ENCODE assay signal across 16 cellular contexts in the genomic region with DNA sequence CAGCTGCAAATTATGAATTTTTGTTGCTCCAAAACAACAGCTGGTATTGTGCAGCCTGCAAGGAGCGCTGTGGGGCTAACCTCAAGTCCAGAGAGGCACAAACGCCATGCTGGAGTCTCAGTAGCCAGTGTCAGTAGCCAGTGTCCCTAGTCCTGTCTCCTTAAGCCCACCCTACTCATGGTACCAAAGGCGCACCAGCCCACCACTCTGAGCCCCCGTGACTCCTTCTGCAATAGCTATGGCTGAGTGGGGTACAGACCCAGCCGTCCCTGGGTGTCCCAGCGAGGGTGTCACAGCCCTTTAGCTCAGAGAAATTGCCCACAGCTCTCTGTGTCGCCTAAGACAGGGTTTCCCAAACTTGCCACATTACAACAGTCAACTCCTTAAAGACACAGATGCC.
DNase-seq lines count a peak whose midpoint lies in the region; ATAC-seq, FAIRE-seq and TF ChIP-seq lines count a peak whose summit lies in the region.
"Had no signal": no experiment of that assay in that cellular context is flagged by ENCODE, and none has a peak within 500 bp of the region (broad histone marks: within the 10 kb centered on the region; RNA-seq: fewer than 3 reads in every experiment).

No MANE protein-coding gene starts in this region.

- no peak overlapping the region for H3K27ac ChIP-seq in CD8-positive, alpha-beta T cell (ENCODE audit: low read depth, low read length)
- no peak overlapping the region for H3K27ac ChIP-seq in GM12878 (ENCODE audit: control insufficient read depth, insufficient read depth)
- peak overlapping the region in 3 of 5 donors; percentile 40 to 89 (median 78) for H3K27ac ChIP-seq in stomach
- H3K27ac ChIP-seq: SJCRH30 had no signal

- TF ChIP-seq RAD21 in GM12878 (IDR thresholded peaks at IDR 0.05; ENCODE audit: insufficient read depth, low read depth, low read length): 0 out of 2 replicates have a peak, but pooled peaks have one; percentile 14

- no peaks in the 10 kb centered on the region for H3K79me2 ChIP-seq in GM12878 (ENCODE audit: control insufficient read depth, insufficient read depth, low read length)

- RAD21 ChIA-PET in GM12878 (lab: Charles Lee; ENCODE audit: unreplicated experiment): interaction anchor here (7.4 kb wide), 1 partner anchor 191 kb away, joined by 50 read pairs; no protein-coding TSS in a partner anchor

- POLR2A ChIA-PET in CD8-positive, alpha-beta T cell (lab: Charles Lee): interaction anchor here (0.9 to 2.7 kb wide), 2 partner anchors 29 to 71 kb away, joined by 3 to 19 read pairs; a partner anchor contains a TSS
- POLR2A ChIA-PET in GM12878 (lab: Charles Lee): no interaction called here

- H4K20me1 ChIP-seq in GM12878 (ENCODE audit: control insufficient read depth, insufficient read depth): no peaks in the 10 kb centered on the region; the same call in 1 of the 2 replicates

- H3K36me3 Mint-ChIP-seq in CD8-positive, alpha-beta T cell: no peaks in the 10 kb centered on the region
- no peaks in the 10 kb centered on the region for H3K36me3 Mint-ChIP-seq in natural killer cell treated with Interleukin-12 subunit alpha and Interleukin-12 subunit beta and Interleukin-15 and Interleukin-18, amount 100 ng/mL, for 72 hours
- H3K36me3 Mint-ChIP-seq: CD4-positive, alpha-beta memory T cell had no signal

- no peaks in the 10 kb centered on the region for H3K9me3 Mint-ChIP-seq in CD8-positive, alpha-beta T cell
- no peaks in the 10 kb centered on the region for H3K9me3 Mint-ChIP-seq in natural killer cell treated with Interleukin-12 subunit alpha and Interleukin-12 subunit beta and Interleukin-15 and Interleukin-18, amount 100 ng/mL, for 72 hours
- H3K9me3 Mint-ChIP-seq: GM23338 had no signal

- no peak for DNase-seq in CD8-positive, alpha-beta T cell
- no peak for DNase-seq in GM12878 (ENCODE audit: low read depth, low spot score)
- DNase-seq in natural killer cell treated with Interleukin-12 subunit alpha and Interleukin-12 subunit beta and Interleukin-15 and Interleukin-18, amount 100 ng/mL, for 72 hours (ENCODE audit: low spot score): peak; percentile 1
- no peak for DNase-seq in stomach
- DNase-seq in putamen (ENCODE audit: low spot score): no peak
- DNase-seq: ACHN; CD4-positive, alpha-beta memory T cell; NCI-H1105 treated with DMSO at 0.1 percent for 48 hours; NCI-H1930; NCI-H69; OCI-M1; SJCRH30 had no signal

- H3K4me1 ChIP-seq in CD8-positive, alpha-beta T cell (ENCODE audit: insufficient read depth, low read length): peaks cover 18% of the 10 kb centered on the region
- H3K4me1 ChIP-seq in GM12878 (ENCODE audit: control insufficient read depth, insufficient read depth, low read length) (no peaks in the 10 kb centered on the region), stomach (peaks cover 21 to 86% (median 58%) of the 10 kb centered on the region in 4 donors)

- in situ Hi-C loops in GM12878 (cut with MboI): no loop called here

- CTCF ChIA-PET in CD8-positive, alpha-beta T cell (lab: Charles Lee): interaction anchor here (1.7 to 6.6 kb wide), 5 partner anchors 22 to 192 kb away, joined by 4 to 57 read pairs (median 38); a partner anchor contains a TSS
- CTCF ChIA-PET in GM12878 (lab: Yijun Ruan, JAX): interaction anchor here (1.0 to 7.9 kb wide), 2 partner anchors 9 to 193 kb away, joined by 3 to 72 read pairs; no protein-coding TSS in a partner anchor

- no peaks in the 10 kb centered on the region for H3K27me3 ChIP-seq in CD8-positive, alpha-beta T cell (ENCODE audit: insufficient read depth, low read length)
- H3K27me3 ChIP-seq in GM12878 (replicated peaks in 1 of 2; ENCODE audit: control insufficient read depth in 2 of 2, insufficient read depth in 2 of 2, low read length in 1 of 2) (no peaks in the 10 kb centered on the region; a peak in 2 of 4 replicates), stomach (no peaks in the 10 kb centered on the region)
- H3K27me3 ChIP-seq: SJCRH30 had no signal

- H3K4me3 ChIP-seq in CD8-positive, alpha-beta T cell (ENCODE audit: low read depth, low read length): no peak overlapping the region
- H3K4me3 ChIP-seq in GM12878: no peak overlapping the region
- no peak overlapping the region for H3K4me3 ChIP-seq in stomach
- H3K4me3 ChIP-seq: GM23338, SJCRH30 had no signal

- H3K9ac ChIP-seq in GM12878 (ENCODE audit: control insufficient read depth, insufficient read depth, low read length): no peak overlapping the region

- H2AFZ ChIP-seq in GM12878 (ENCODE audit: control insufficient read depth, low read depth, low read length): no peak overlapping the region
- H2AFZ ChIP-seq: GM23338 had no signal

- TF ChIP-seq POLR2A in GM12878 (IDR thresholded peaks at IDR 0.05; ENCODE audit: low read depth, low read length) (no peak), stomach (IDR thresholded peaks at IDR 0.05) (no peak)

- no peak overlapping the region for H3K4me2 ChIP-seq in GM12878 (ENCODE audit: control insufficient read depth, insufficient read depth)
- H3K4me2 ChIP-seq: GM23338 had no signal

- intact Hi-C loops in CD8-positive, alpha-beta T cell (cut with DNase I, micrococcal nuclease): no loop called here
- intact Hi-C loops in GM12878 (cut with micrococcal nuclease; ENCODE audit: unreplicated experiment) (no loop called here), stomach (cut with DNase I; ENCODE audit: low total_unique reads) (loop anchor here (10.0 kb wide), 1 partner anchor 99 kb away; no protein-coding TSS in a partner anchor)

- no peak for ATAC-seq in CD8-positive, alpha-beta T cell
- ATAC-seq in GM12878 (no peak), GM19395 (IDR thresholded peaks at IDR 0.05; ENCODE audit: unreplicated experiment) (no peak), HG02763 (IDR thresholded peaks at IDR 0.05; ENCODE audit: unreplicated experiment) (no peak)
- ATAC-seq in natural killer cell treated with Interleukin-12 subunit alpha and Interleukin-12 subunit beta and Interleukin-15 and Interleukin-18, amount 100 ng/mL, for 72 hours: no peak
- ATAC-seq: GM23338, HCT116 had no signal

- BruUV-seq in GM12878 (replicated peaks; lab: Mats Ljungman, UMichigan): no TSS peak

- no peak for FAIRE-seq in GM12878 (lab: Jason Lieb, UNC)

- SMC1A ChIA-PET in GM12878 (lab: Charles Lee; ENCODE audit: uncharacterized antibody, unreplicated experiment): interaction anchor here (0.8 to 2.6 kb wide), 3 partner anchors 9 to 177 kb away, joined by 3 to 7 read pairs (median 3); no protein-coding TSS in a partner anchor

- no peaks in the 10 kb centered on the region for H3K9me3 ChIP-seq in CD8-positive, alpha-beta T cell (ENCODE audit: low read length)
- H3K9me3 ChIP-seq in GM12878 (replicated peaks; ENCODE audit: control insufficient read depth, insufficient read depth, low read length) (no peaks in the 10 kb centered on the region), stomach (no peaks in the 10 kb centered on the region)
- H3K9me3 ChIP-seq: SJCRH30 had no signal

- TF ChIP-seq EP300 in GM12878 (IDR thresholded peaks at IDR 0.05; ENCODE audit: borderline replicate concordance in 1 of 2, control insufficient read depth in 1 of 2, low read depth in 2 of 2, low read length in 2 of 2) (no peak), stomach (IDR thresholded peaks at IDR 0.05) (no peak)

- no peaks in the 10 kb centered on the region for H3K27me3 Mint-ChIP-seq in CD8-positive, alpha-beta T cell (ENCODE audit: low read depth)
- no peaks in the 10 kb centered on the region for H3K27me3 Mint-ChIP-seq in natural killer cell treated with Interleukin-12 subunit alpha and Interleukin-12 subunit beta and Interleukin-15 and Interleukin-18, amount 100 ng/mL, for 72 hours
- H3K27me3 Mint-ChIP-seq: CD4-positive, alpha-beta memory T cell had no signal

- peak overlapping the region; percentile 41 for H3K27ac Mint-ChIP-seq in CD8-positive, alpha-beta T cell
- no peak overlapping the region for H3K27ac Mint-ChIP-seq in natural killer cell treated with Interleukin-12 subunit alpha and Interleukin-12 subunit beta and Interleukin-15 and Interleukin-18, amount 100 ng/mL, for 72 hours
- H3K27ac Mint-ChIP-seq: GM23338 had no signal

- no peak for TF ChIP-seq CTCF in CD8-positive, alpha-beta T cell (IDR thresholded peaks at IDR 0.05)
- TF ChIP-seq CTCF in GM12878 (IDR thresholded peaks at IDR 0.05 in 2 of 3, conservative IDR thresholded peaks at IDR 0.05 in 1 of 3; ENCODE audit: control insufficient read depth in 2 of 3, extremely low read depth in 1 of 3, insufficient read depth in 1 of 3, low read depth in 3 of 3, low read length in 3 of 3): peak in 1 of 3 experiments; percentile 13; a peak in 1 of 6 replicates
- TF ChIP-seq CTCF in stomach (IDR thresholded peaks at IDR 0.05): no peak

- H3K4me3 Mint-ChIP-seq in CD8-positive, alpha-beta T cell: no peak overlapping the region
- no peak overlapping the region for H3K4me3 Mint-ChIP-seq in natural killer cell treated with Interleukin-12 subunit alpha and Interleukin-12 subunit beta and Interleukin-15 and Interleukin-18, amount 100 ng/mL, for 72 hours
- H3K4me3 Mint-ChIP-seq: CD4-positive, alpha-beta memory T cell; GM23338 had no signal

- peaks cover 30% of the 10 kb centered on the region for H3K4me1 Mint-ChIP-seq in CD8-positive, alpha-beta T cell (ENCODE audit: low read depth)
- peaks cover 29 to 47% of the 10 kb centered on the region in 2 donors for H3K4me1 Mint-ChIP-seq in natural killer cell treated with Interleukin-12 subunit alpha and Interleukin-12 subunit beta and Interleukin-15 and Interleukin-18, amount 100 ng/mL, for 72 hours (ENCODE audit: low read depth in 2 of 2)
- H3K4me1 Mint-ChIP-seq: GM23338 had no signal

- H3K36me3 ChIP-seq in CD8-positive, alpha-beta T cell (ENCODE audit: insufficient read depth, low read length): no peaks in the 10 kb centered on the region
- H3K36me3 ChIP-seq in GM12878 (ENCODE audit: control insufficient read depth in 2 of 2, insufficient read depth in 2 of 2, low read length in 1 of 2): no peaks in the 10 kb centered on the region
- H3K36me3 ChIP-seq in stomach: no peaks in the 10 kb centered on the region
- H3K36me3 ChIP-seq: SJCRH30 had no signal

- 27% methylated on average over 7 of the region's 7 CpGs for WGBS in GM12878 (ENCODE audit: insufficient coverage, insufficient replicate concordance, low lambda C conversion rate, missing lambda C conversion rate)
- 74 to 99% (median 90%) methylated on average over 5 to 7 of the region's 7 CpGs for WGBS in stomach, 5 donors

TF ChIP-seq in GM12878, 131 proteins besides CTCF, POLR2A, EP300 and RAD21 (continues in another document):
- TF ChIP-seq, protein P1, sequence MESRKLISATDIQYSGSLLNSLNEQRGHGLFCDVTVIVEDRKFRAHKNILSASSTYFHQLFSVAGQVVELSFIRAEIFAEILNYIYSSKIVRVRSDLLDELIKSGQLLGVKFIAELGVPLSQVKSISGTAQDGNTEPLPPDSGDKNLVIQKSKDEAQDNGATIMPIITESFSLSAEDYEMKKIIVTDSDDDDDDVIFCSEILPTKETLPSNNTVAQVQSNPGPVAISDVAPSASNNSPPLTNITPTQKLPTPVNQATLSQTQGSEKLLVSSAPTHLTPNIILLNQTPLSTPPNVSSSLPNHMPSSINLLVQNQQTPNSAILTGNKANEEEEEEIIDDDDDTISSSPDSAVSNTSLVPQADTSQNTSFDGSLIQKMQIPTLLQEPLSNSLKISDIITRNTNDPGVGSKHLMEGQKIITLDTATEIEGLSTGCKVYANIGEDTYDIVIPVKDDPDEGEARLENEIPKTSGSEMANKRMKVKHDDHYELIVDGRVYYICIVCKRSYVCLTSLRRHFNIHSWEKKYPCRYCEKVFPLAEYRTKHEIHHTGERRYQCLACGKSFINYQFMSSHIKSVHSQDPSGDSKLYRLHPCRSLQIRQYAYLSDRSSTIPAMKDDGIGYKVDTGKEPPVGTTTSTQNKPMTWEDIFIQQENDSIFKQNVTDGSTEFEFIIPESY (IDR thresholded peaks at IDR 0.05): no peak

Comparison
In these comparisons a context has a peak if more than half of its experiments do, and no peak if none do; other contexts are left out.
1. H3K27ac ChIP-seq: peak in stomach (3 of 5); none in CD8-positive, alpha-beta T cell (single experiment) and GM12878 (single experiment).